Comparison of ENCODE assay signal across 20 cellular contexts in genomic region chr20:11555510-11555909, GRCh38.
"Had no signal": no experiment of that assay in that cellular context is flagged by ENCODE, and none has a peak within 500 bp of the region (broad histone marks: within the 10 kb centered on the region; RNA-seq: fewer than 3 reads in every experiment).

No MANE protein-coding gene starts in this region.

- H3K4me1 ChIP-seq: esophagus muscularis mucosa, foreskin keratinocyte, gastroesophageal sphincter, heart left ventricle, left lung, lower lobe of right lung had no signal

- H3K27ac Mint-ChIP-seq: immature natural killer cell, mesothelial cell of epicardium had no signal

- H3K27ac ChIP-seq: coronary artery, dorsolateral prefrontal cortex, esophagus muscularis mucosa, foreskin keratinocyte, gastroesophageal sphincter, heart left ventricle, hepatocyte, left lung, lower lobe of right lung had no signal

- ATAC-seq: foreskin keratinocyte, gastroesophageal sphincter, heart left ventricle, left ventricle myocardium superior had no signal

- H3K9me3 Mint-ChIP-seq: mesothelial cell of epicardium had no signal

- H3K4me3 ChIP-seq: coronary artery, dorsolateral prefrontal cortex, esophagus muscularis mucosa, gastroesophageal sphincter, heart left ventricle, hepatocyte, left lung, lower lobe of right lung had no signal

- DNase-seq: dermis blood vessel endothelial cell; dorsolateral prefrontal cortex; effector CD4-positive, alpha-beta T cell; effector memory CD4-positive, alpha-beta T cell; foreskin keratinocyte; heart left ventricle; hypothalamus; immature natural killer cell; islet precursor cell; kidney; kidney glomerular epithelial cell; left lung; left ventricle myocardium superior; lower lobe of right lung; mesenchymal stem cell had no signal

- H3K27me3 ChIP-seq: dorsolateral prefrontal cortex, esophagus muscularis mucosa, foreskin keratinocyte, gastroesophageal sphincter, hepatocyte, left lung had no signal

- H3K9me3 ChIP-seq: esophagus muscularis mucosa, gastroesophageal sphincter, heart left ventricle, left lung, lower lobe of right lung had no signal

- H3K36me3 ChIP-seq: esophagus muscularis mucosa, gastroesophageal sphincter, heart left ventricle, left lung, lower lobe of right lung had no signal

- H3K36me3 Mint-ChIP-seq: immature natural killer cell, mesothelial cell of epicardium had no signal

- H3K4me3 Mint-ChIP-seq: immature natural killer cell, mesothelial cell of epicardium had no signal

- H3K4me1 Mint-ChIP-seq: immature natural killer cell had no signal
